9 cellular contexts compared by ENCODE assay signal in the genomic region with DNA sequence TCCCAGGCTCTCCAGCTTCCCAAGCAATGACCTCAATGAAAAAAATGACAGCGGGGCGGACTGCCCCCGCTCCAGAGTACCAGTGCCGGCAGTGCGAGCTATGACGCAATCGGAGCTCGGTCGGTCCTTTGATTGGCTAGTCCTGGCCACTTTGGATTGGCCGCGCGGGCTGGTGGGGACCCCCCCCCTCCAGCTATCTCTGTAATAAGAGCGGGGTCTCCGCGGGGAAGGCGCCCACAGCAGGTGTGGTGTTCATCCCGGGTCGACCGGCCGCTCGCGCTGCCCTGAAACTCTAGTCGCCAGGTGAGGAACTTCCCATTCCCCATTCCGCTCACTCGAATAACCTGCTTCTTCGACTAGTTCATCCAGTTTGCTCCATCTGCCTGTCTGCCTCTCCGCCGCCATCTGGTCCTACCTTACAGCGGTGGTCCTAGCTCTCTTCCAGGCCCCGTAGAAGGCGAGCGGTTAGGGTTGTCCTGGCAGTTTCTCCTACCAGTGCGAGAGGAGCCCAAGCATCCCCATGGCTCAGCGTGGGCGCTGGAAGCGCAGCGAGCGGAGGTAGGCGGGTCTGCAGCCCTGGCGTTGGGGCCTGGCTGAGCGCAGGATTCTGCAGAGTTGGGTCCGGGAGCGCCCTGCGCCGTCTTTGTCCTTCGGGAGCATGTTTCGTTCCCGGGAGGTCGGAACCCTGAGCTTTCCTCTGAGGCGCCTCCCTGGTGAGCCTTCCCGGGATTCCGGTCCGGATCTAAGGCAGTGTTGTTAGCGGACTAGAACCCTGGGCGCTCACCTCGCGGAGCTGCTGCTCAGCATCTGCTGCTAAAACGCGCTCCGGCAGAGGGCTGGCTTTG. TPM values are rescaled to one million over a fixed set of nuclear protein-coding genes. Genes with fewer than 3 reads are reported as not detected.
DNase-seq lines count a peak whose midpoint lies in the region; ATAC-seq and TF ChIP-seq lines count a peak whose summit lies in the region.
"Had no signal": no experiment of that assay in that cellular context is flagged by ENCODE, and none has a peak within 500 bp of the region (broad histone marks: within the 10 kb centered on the region; RNA-seq: fewer than 3 reads in every experiment).

A gene with protein sequence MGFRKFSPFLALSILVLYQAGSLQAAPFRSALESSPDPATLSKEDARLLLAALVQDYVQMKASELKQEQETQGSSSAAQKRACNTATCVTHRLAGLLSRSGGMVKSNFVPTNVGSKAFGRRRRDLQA (plus strand): TSS at position 233 of the 845 bp plus-strand sequence. CDS start 1,126 bp downstream, outside the sequence.

- no peaks in the 10 kb centered on the region for H3K9me3 ChIP-seq in DOHH2 (ENCODE audit: control insufficient read depth, insufficient read depth, low read length)

- H3K36me3 ChIP-seq in DOHH2 (ENCODE audit: control insufficient read depth, low read length) = no peaks in the 10 kb centered on the region

- H3K4me3 Mint-ChIP-seq in immature natural killer cell = peak within 1 kb of the TSS; percentile 30 to 83 (median 68)

- in situ Hi-C loops in astrocyte of the cerebellum (cut with HindIII; ENCODE audit: low sequenced_read_pairs) = no loop called here

- H3K36me3 Mint-ChIP-seq in immature natural killer cell = peaks cover 0 to 3% (median 3%) of the 10 kb centered on the region in 3 donors

- H3K27me3 ChIP-seq in DOHH2 (ENCODE audit: control insufficient read depth, low read length) = no peaks in the 10 kb centered on the region

- H3K9me2 ChIP-seq in DOHH2 (replicated peaks; ENCODE audit: control insufficient read depth, low read length) = no peaks in the 10 kb centered on the region

- TF ChIP-seq CTCF in DOHH2 (IDR thresholded peaks at IDR 0.05; ENCODE audit: low read depth, low read length, poor library complexity, severe bottlenecking) (no peak), astrocyte of the cerebellum (IDR thresholded peaks at IDR 0.05; ENCODE audit: low read depth, low read length, missing control alignments) (no peak)

- peaks cover 9 to 25% (median 16%) of the 10 kb centered on the region in 3 donors for H3K27me3 Mint-ChIP-seq in immature natural killer cell (ENCODE audit: low read depth in 3 of 3)

- peak within 1 kb of the TSS; percentile 64 for H3K4me2 ChIP-seq in DOHH2 (ENCODE audit: low read length)
- H3K4me2 ChIP-seq: KMS-11 had no signal

- H3K9me3 Mint-ChIP-seq in immature natural killer cell = peaks cover 4 to 15% (median 9%) of the 10 kb centered on the region in 6 donors

- H4K20me1 ChIP-seq in DOHH2 (ENCODE audit: control insufficient read depth, insufficient read depth, low read depth, low read length) = no peaks in the 10 kb centered on the region

- H3K27ac ChIP-seq in DOHH2 (ENCODE audit: low read depth, low read length) = no peak within 1 kb of the TSS
- H3K27ac ChIP-seq: KMS-11 had no signal

- peaks cover 6% of the 10 kb centered on the region for H3K4me1 ChIP-seq in DOHH2 (ENCODE audit: control insufficient read depth, low read length)

- H3K79me2 ChIP-seq in DOHH2 (ENCODE audit: control insufficient read depth, low read length) = no peaks in the 10 kb centered on the region

- H3K4me3 ChIP-seq in DOHH2 (ENCODE audit: low read length) (peak within 1 kb of the TSS; percentile 54), astrocyte of the cerebellum (ENCODE audit: low read depth, low read length) (peak within 1 kb of the TSS; percentile 37)

- ATAC-seq in HG03039 (IDR thresholded peaks at IDR 0.05; ENCODE audit: unreplicated experiment) (no peak), HG03460 (IDR thresholded peaks at IDR 0.05; ENCODE audit: unreplicated experiment) (no peak), HG03354 (IDR thresholded peaks at IDR 0.05; ENCODE audit: poor library complexity, severe bottlenecking, unreplicated experiment) (no peak)

- no peak within 1 kb of the TSS for H3K27ac Mint-ChIP-seq in immature natural killer cell

- DNase-seq in NCI-H526 (lab: John Stamatoyannopoulos, UW) = peak; percentile 30 to 72
- no peak for DNase-seq in astrocyte of the cerebellum (ENCODE audit: low read depth)
- no peak for DNase-seq in immature natural killer cell
- peak; percentile 56 for DNase-seq in stimulated activated CD8-positive, alpha-beta memory T cell treated with anti-CD3 and anti-CD28 coated beads, Interleukin-4, amount 100 ng/mL, for 48 hours

- H3K4me1 Mint-ChIP-seq in immature natural killer cell = peaks cover 16 to 19% of the 10 kb centered on the region in 2 donors

- H3F3A ChIP-seq in DOHH2 (ENCODE audit: control insufficient read depth, insufficient read depth) = no peaks in the 10 kb centered on the region

RNA-seq across cellular contexts. Expression of the gene that starts here (rescaled TPM):
- polyA plus RNA-seq in immature natural killer cell = under 1 TPM in 1 of 3 donors, not detected in 2; 0.49 TPM

Comparison
In these comparisons a context has a peak if more than half of its experiments do, and no peak if none do; other contexts are left out.
1. DNase-seq: peak in NCI-H526 (2 of 2) and stimulated activated CD8-positive, alpha-beta memory T cell treated with anti-CD3 and anti-CD28 coated beads, Interleukin-4, amount 100 ng/mL, for 48 hours (single experiment); none in astrocyte of the cerebellum (single experiment) and immature natural killer cell (0 of 3).